Comparison of ENCODE assay signal across 8 cellular contexts in genomic region chr10:7817576-7817975, GRCh38. TPM values are rescaled to one million over a fixed set of nuclear protein-coding genes. Genes with fewer than 3 reads are reported as not detected.
DNase-seq lines count a peak whose midpoint lies in the region; ATAC-seq and TF ChIP-seq lines count a peak whose summit lies in the region.

No MANE protein-coding gene starts in this region.

- TF ChIP-seq CTCF in WTC11 (IDR thresholded peaks at IDR 0.05): no peak
- TF ChIP-seq CTCF in spleen (IDR thresholded peaks at IDR 0.05 in 8 of 11, conservative IDR thresholded peaks at IDR 0.05 in 3 of 11): no peak

- DNase-seq in NCI-H146 (lab: John Stamatoyannopoulos, UW) (peak; percentile 28), NCI-H146 treated with DMSO at 0.1 percent for 48 hours (lab: John Stamatoyannopoulos, UW; ENCODE audit: unreplicated experiment) (no peak), WTC11 (ENCODE audit: low spot score) (peak; percentile 37), spleen (peak; percentile 83), DMS153 treated with DMSO at 0.1 percent for 48 hours (lab: John Stamatoyannopoulos, UW; ENCODE audit: unreplicated experiment) (no peak), activated gamma-delta T cell (lab: John Stamatoyannopoulos, UW) (no peak)
- DNase-seq in activated effector memory CD4-positive, alpha-beta T cell treated with Interleukin-2 at 50 U/mL for 16 hours: no peak

- H3K27me3 ChIP-seq in spleen (replicated peaks in 1 of 7): no peaks in the 10 kb centered on the region

- H3K4me3 Mint-ChIP-seq in WTC11: peak overlapping the region; percentile 97

- no peak for TF ChIP-seq POLR2A in spleen (IDR thresholded peaks at IDR 0.05)

- peak overlapping the region in 4 of 8 donors; percentile 71 to 87 (median 80) for H3K27ac ChIP-seq in spleen

- H3K27me3 Mint-ChIP-seq in WTC11 (ENCODE audit: low read depth): peaks cover 8% of the 10 kb centered on the region; the same call in 1 of the 2 replicates

- WGBS in spleen, 5 donors: 21 to 31% (median 24%) methylated on average over 12 of the region's 12 CpGs

- intact Hi-C loops in spleen (cut with DNase I; ENCODE audit: low total_unique reads): no loop called here

- H3K4me1 Mint-ChIP-seq in WTC11: peaks cover 23% of the 10 kb centered on the region

- POLR2A ChIA-PET in WTC11 (lab: Charles Lee): interaction anchor here (0.5 to 1.8 kb wide), 9 partner anchors 9 to 442 kb away, joined by 3 to 15 read pairs (median 3); partner anchors contain the start of genes ATP5F1C and KIN

- CTCF ChIA-PET in WTC11 (lab: Charles Lee): interaction anchor here (1.0 to 1.9 kb wide), 5 partner anchors 9 to 70 kb away, joined by 3 to 9 read pairs (median 6); partner anchors contain the start of genes ATP5F1C and KIN

- H3K9me3 Mint-ChIP-seq in WTC11: no peaks in the 10 kb centered on the region

- H3K36me3 ChIP-seq in spleen: peaks cover 0 to 16% (median 0%) of the 10 kb centered on the region in 6 donors

- ATAC-seq in WTC11: peak; percentile 40

- H3K4me3 ChIP-seq in iPS-11a (ENCODE audit: low read depth, low read length) (peak overlapping the region; percentile 94), spleen (peak overlapping the region; percentile 87 to 100 (median 99))

- peak overlapping the region; percentile 94; the same call in 1 of the 2 replicates for H3K27ac Mint-ChIP-seq in WTC11

- peaks cover 16 to 39% (median 29%) of the 10 kb centered on the region in 6 donors for H3K4me1 ChIP-seq in spleen

- H3K9me3 ChIP-seq in spleen: no peaks in the 10 kb centered on the region

- H3K36me3 Mint-ChIP-seq in WTC11: no peaks in the 10 kb centered on the region

TF ChIP-seq in WTC11, 78 proteins besides CTCF, POLR2A, EP300 and RAD21:
- TF ChIP-seq TEAD1 (CRISPR knock-in tag; IDR thresholded peaks at IDR 0.05): no peak
- TF ChIP-seq IRF2 (CRISPR knock-in tag; IDR thresholded peaks at IDR 0.05; ENCODE audit: borderline replicate concordance, low read depth): no peak
- no peak for TF ChIP-seq ZNF671 (CRISPR knock-in tag; IDR thresholded peaks at IDR 0.05)
- TF ChIP-seq NFATC4 (CRISPR knock-in tag; IDR thresholded peaks at IDR 0.05): no peak
- no peak for TF ChIP-seq SP1 (CRISPR knock-in tag; conservative IDR thresholded peaks at IDR 0.05)
- TF ChIP-seq OVOL2 (CRISPR knock-in tag; IDR thresholded peaks at IDR 0.05; ENCODE audit: borderline replicate concordance): no peak
- TF ChIP-seq FOXK1 (CRISPR knock-in tag; IDR thresholded peaks at IDR 0.05): no peak
- TF ChIP-seq AFF4 (CRISPR knock-in tag; IDR thresholded peaks at IDR 0.05; ENCODE audit: borderline replicate concordance): no peak
- TF ChIP-seq ETV6 (CRISPR knock-in tag; IDR thresholded peaks at IDR 0.05): no peak
- no peak for TF ChIP-seq ATF1 (CRISPR knock-in tag; IDR thresholded peaks at IDR 0.05)
- no peak for TF ChIP-seq GTF2I (CRISPR knock-in tag; conservative IDR thresholded peaks at IDR 0.05)
- TF ChIP-seq ESRRA (CRISPR knock-in tag; IDR thresholded peaks at IDR 0.05; ENCODE audit: borderline replicate concordance): no peak
- TF ChIP-seq MYBL2 (CRISPR knock-in tag; IDR thresholded peaks at IDR 0.05): no peak

RNA-seq across cellular contexts. Expression of gene TAF3, which starts 0.7 kb away (rescaled TPM):
- total RNA-seq in WTC11 (2021): 8.0 to 8.9 TPM (median 8.1 TPM) in 3 replicates
- total RNA-seq in spleen: 10 to 100 TPM in 4 of 7 donors, 1 to 10 TPM in 3; 9.4 to 13.0 (median 10.4) TPM
- 1 to 10 TPM; 2.7 to 4.1 (median 3.7) TPM for polyA plus RNA-seq in spleen

RNA-seq across cellular contexts. Expression of gene ATP5F1C, which starts 29.6 kb away (rescaled TPM):
- total RNA-seq in WTC11 (2021) (262 to 288 TPM (median 270 TPM) in 3 replicates), spleen (100 to 1,000 TPM; 158 to 275 (median 180) TPM)
- 100 to 1,000 TPM; 187 to 223 (median 206) TPM for polyA plus RNA-seq in spleen

RNA-seq across cellular contexts. Expression of gene KIN, which starts 29.8 kb away (rescaled TPM):
- 13.1 to 17.9 TPM (median 13.5 TPM) in 3 replicates for total RNA-seq in WTC11 (2021)
- 10 to 100 TPM in 6 of 7 donors, 1 to 10 TPM in 1; 9.2 to 13.6 (median 11.0) TPM for total RNA-seq in spleen
- polyA plus RNA-seq in spleen: 10 to 100 TPM; 11.3 to 16.0 (median 11.5) TPM

Comparison
In these comparisons a context has a peak if more than half of its experiments do, and no peak if none do; other contexts are left out.
1. DNase-seq: peak in NCI-H146 (single experiment), WTC11 (single experiment) and spleen (single experiment); none in NCI-H146 treated with DMSO at 0.1 percent for 48 hours (single experiment), activated effector memory CD4-positive, alpha-beta T cell treated with Interleukin-2 at 50 U/mL for 16 hours (single experiment), DMS153 treated with DMSO at 0.1 percent for 48 hours (single experiment) and activated gamma-delta T cell (single experiment).